ENCODE assay signal across 15 cellular contexts in genomic region chr14:87996276-87996592, GRCh38. TPM values are rescaled to one million over a fixed set of nuclear protein-coding genes. Genes with fewer than 3 reads are reported as not detected.
DNase-seq lines count a peak whose midpoint lies in the region; ATAC-seq, FAIRE-seq and TF ChIP-seq lines count a peak whose summit lies in the region.
"Had no signal": no experiment of that assay in that cellular context is flagged by ENCODE, and none has a peak within 500 bp of the region (broad histone marks: within the 10 kb centered on the region; RNA-seq: fewer than 3 reads in every experiment).

No MANE protein-coding gene starts in this region.

- H3K27me3 Mint-ChIP-seq in naive thymus-derived CD8-positive, alpha-beta T cell, result no peaks in the 10 kb centered on the region
- H3K27me3 Mint-ChIP-seq: activated CD4-positive, alpha-beta memory T cell treated with anti-CD3 and anti-CD28 coated beads, Interleukin-2, amount 10 ng/mL, durations not matched to agents 7 days and 5 days had no signal

- H3K27ac Mint-ChIP-seq in naive thymus-derived CD8-positive, alpha-beta T cell, result peak overlapping the region in 9 of 10 donors; percentile 5 to 100 (median 56)

- intact Hi-C loops in posterior vena cava (cut with DNase I), result no loop called here

- H3K9ac ChIP-seq in BLaER1 treated with 17β-estradiol and CSF1 and Interleukin-3, amounts not matched to agents 10 nM and 100 nM, result no peak overlapping the region

- ATAC-seq in naive thymus-derived CD8-positive, alpha-beta T cell, result no peak
- ATAC-seq in GM18519 (IDR thresholded peaks at IDR 0.05; ENCODE audit: low FRiP score, unreplicated experiment), result no peak
- ATAC-seq: gastrocnemius medialis had no signal

- peaks cover 0 to 18% (median 12%) of the 10 kb centered on the region in 11 experiments; a peak in 16 of 22 replicates for H3K9me3 ChIP-seq in BLaER1 treated with 17β-estradiol and CSF1 and Interleukin-3, amounts not matched to agents 10 nM and 100 nM (replicated peaks in 1 of 11)
- H3K9me3 ChIP-seq: gastrocnemius medialis had no signal

- peaks cover 0 to 11% (median 0%) of the 10 kb centered on the region in 11 experiments; a peak in 4 of 22 replicates for H3K27me3 ChIP-seq in BLaER1 treated with 17β-estradiol and CSF1 and Interleukin-3, amounts not matched to agents 10 nM and 100 nM
- H3K27me3 ChIP-seq: gastrocnemius medialis had no signal

- DNase-seq in LHCN-M2 (ENCODE audit: low read depth), result peak; percentile 19
- DNase-seq in choroid plexus epithelial cell (ENCODE audit: low read depth), result peak; percentile 43
- no peak for DNase-seq in naive thymus-derived CD8-positive, alpha-beta T cell
- no peak for DNase-seq in posterior vena cava (ENCODE audit: low spot score)
- no peak for DNase-seq in H54 (ENCODE audit: insufficient read length, low spot score)
- DNase-seq in retina, result no peak
- DNase-seq: activated CD4-positive, alpha-beta memory T cell treated with anti-CD3 and anti-CD28 coated beads, Interleukin-2, amount 10 ng/mL, durations not matched to agents 7 days and 5 days; activated naive CD4-positive, alpha-beta T cell treated with Interleukin-2 at 50 U/mL for 16 hours; gastrocnemius medialis; H7; NCI-H345; occipital lobe; stimulated activated CD8-positive, alpha-beta memory T cell treated with anti-CD3 and anti-CD28 coated beads, Interleukin-4, amount 100 ng/mL, for 48 hours had no signal

- peak overlapping the region in 1 of 10 donors; percentile 17 for H3K4me3 Mint-ChIP-seq in naive thymus-derived CD8-positive, alpha-beta T cell
- H3K4me3 Mint-ChIP-seq: activated CD4-positive, alpha-beta memory T cell treated with anti-CD3 and anti-CD28 coated beads, Interleukin-2, amount 10 ng/mL, durations not matched to agents 7 days and 5 days had no signal

- TF ChIP-seq CTCF in choroid plexus epithelial cell (conservative IDR thresholded peaks at IDR 0.05; ENCODE audit: low read depth, low read length), result no peak

- H3K4me1 Mint-ChIP-seq in naive thymus-derived CD8-positive, alpha-beta T cell, result peaks cover 32 to 66% (median 61%) of the 10 kb centered on the region in 4 donors

- no peak overlapping the region for H3K4me3 ChIP-seq in BLaER1 treated with 17β-estradiol and CSF1 and Interleukin-3, amounts not matched to agents 10 nM and 100 nM
- no peak overlapping the region for H3K4me3 ChIP-seq in choroid plexus epithelial cell (ENCODE audit: low read depth, low read length)
- H3K4me3 ChIP-seq: gastrocnemius medialis had no signal

- no peak for TF ChIP-seq POLR2A in H54 (IDR thresholded peaks at IDR 0.05; ENCODE audit: low read depth, low read length)

- no peaks in the 10 kb centered on the region for H3K9me3 Mint-ChIP-seq in naive thymus-derived CD8-positive, alpha-beta T cell
- H3K9me3 Mint-ChIP-seq: activated CD4-positive, alpha-beta memory T cell treated with anti-CD3 and anti-CD28 coated beads, Interleukin-2, amount 10 ng/mL, durations not matched to agents 7 days and 5 days had no signal

- H3K36me3 Mint-ChIP-seq in naive thymus-derived CD8-positive, alpha-beta T cell, result no peaks in the 10 kb centered on the region

- no peak for FAIRE-seq in H54 (lab: Jason Lieb, UNC)

- H4K20me1 ChIP-seq in BLaER1 treated with 17β-estradiol and CSF1 and Interleukin-3, amounts not matched to agents 10 nM and 100 nM, result no peaks in the 10 kb centered on the region

- H3K4me2 ChIP-seq in BLaER1 treated with 17β-estradiol and CSF1 and Interleukin-3, amounts not matched to agents 10 nM and 100 nM, result peak overlapping the region in 8 of 11 experiments; percentile 2 to 59 (median 16); a peak in 6 of 22 replicates

- peak overlapping the region in 1 of 11 experiments; percentile 6; a peak in 1 of 22 replicates for H3K27ac ChIP-seq in BLaER1 treated with 17β-estradiol and CSF1 and Interleukin-3, amounts not matched to agents 10 nM and 100 nM
- H3K27ac ChIP-seq: gastrocnemius medialis had no signal

- no peaks in the 10 kb centered on the region for H3K36me3 ChIP-seq in BLaER1 treated with 17β-estradiol and CSF1 and Interleukin-3, amounts not matched to agents 10 nM and 100 nM
- H3K36me3 ChIP-seq: gastrocnemius medialis had no signal

- peaks cover 22 to 76% (median 31%) of the 10 kb centered on the region in 10 experiments; a peak in 19 of 20 replicates for H3K4me1 ChIP-seq in BLaER1 treated with 17β-estradiol and CSF1 and Interleukin-3, amounts not matched to agents 10 nM and 100 nM

- POLR2A ChIA-PET in naive thymus-derived CD8-positive, alpha-beta T cell (lab: Charles Lee), result interaction anchor here (7.2 kb wide), 1 partner anchor 8 kb away, joined by 125 read pairs; the partner anchor contains the start of gene GPR65

RNA-seq across cellular contexts. Expression of gene GALC, which starts 3.3 kb away (rescaled TPM):
- total RNA-seq in LHCN-M2 (2014; rRNA removed) (22.2 and 23.4 TPM in 2 replicates), posterior vena cava (10 to 100 TPM; 18.1 to 23.9 TPM)
- polyA plus RNA-seq in LHCN-M2 (2012), result 7.1 TPM
- total RNA-seq in naive thymus-derived CD8-positive, alpha-beta T cell, result 10 to 100 TPM; 19.7 to 24.4 TPM
- polyA plus RNA-seq in naive thymus-derived CD8-positive, alpha-beta T cell, result 10 to 100 TPM in 1 of 3 donors, 1 to 10 TPM in 2; 8.1 to 18.7 (median 9.0) TPM

RNA-seq across cellular contexts. Expression of gene GPR65, which starts 8.7 kb away (rescaled TPM):
- total RNA-seq in LHCN-M2 (2014; rRNA removed), result not detected in 2 replicates
- not detected for polyA plus RNA-seq in LHCN-M2 (2012)
- 10 to 100 TPM; 11.4 TPM for total RNA-seq in naive thymus-derived CD8-positive, alpha-beta T cell
- polyA plus RNA-seq in naive thymus-derived CD8-positive, alpha-beta T cell, result 10 to 100 TPM; 12.0 to 27.3 (median 14.9) TPM
- 1 to 10 TPM; 2.0 to 2.4 TPM for total RNA-seq in posterior vena cava
- total RNA-seq: H7 had no signal

Comparison
In these comparisons a context has a peak if more than half of its experiments do, and no peak if none do; other contexts are left out.
1. DNase-seq: peak in LHCN-M2 (single experiment) and choroid plexus epithelial cell (single experiment); none in naive thymus-derived CD8-positive, alpha-beta T cell (0 of 10), posterior vena cava (single experiment), H54 (single experiment) and retina (single experiment).